Comparison of ENCODE assay signal across 8 cellular contexts in genomic region chr5:91162534-91163381, GRCh38.
A peak's percentile ranks its signal among the peaks of the same experiment; 100 is the strongest.
DNase-seq lines count a peak whose midpoint lies in the region; ATAC-seq and TF ChIP-seq lines count a peak whose summit lies in the region.

No MANE protein-coding gene starts in this region.

- H3K36me3 ChIP-seq in MM.1S (replicated peaks; ENCODE audit: insufficient read depth, low read length), result no peaks in the 10 kb centered on the region
- no peaks in the 10 kb centered on the region for H3K36me3 ChIP-seq in subcutaneous abdominal adipose tissue (ENCODE audit: control insufficient read depth in 5 of 5, insufficient read depth in 5 of 5, low read length in 5 of 5)

- no peaks in the 10 kb centered on the region for H3K9me2 ChIP-seq in MM.1S (replicated peaks; ENCODE audit: insufficient read depth, low read length)

- peak; percentile 99 for ATAC-seq in esophagus mucosa

- CTCF ChIA-PET in activated CD4-positive, alpha-beta memory T cell treated with anti-CD3 and anti-CD28 coated beads for 36 hours (lab: Charles Lee), result interaction anchor here (0.6 to 1.7 kb wide), 3 partner anchors 218 to 222 kb away, joined by 3 to 10 read pairs (median 4); no protein-coding TSS in a partner anchor

- H3K9me3 ChIP-seq in MM.1S (replicated peaks; ENCODE audit: insufficient read depth, low read length), result no peaks in the 10 kb centered on the region
- no peaks in the 10 kb centered on the region for H3K9me3 ChIP-seq in subcutaneous abdominal adipose tissue (ENCODE audit: control insufficient read depth in 5 of 5, low read length in 5 of 5)

- H2AFZ ChIP-seq in MM.1S (ENCODE audit: low read length), result no peak overlapping the region

- no peaks in the 10 kb centered on the region for H3K79me2 ChIP-seq in MM.1S (ENCODE audit: low read length)

- H3K4me3 ChIP-seq in MM.1S (ENCODE audit: low read length) (no peak overlapping the region), subcutaneous abdominal adipose tissue (ENCODE audit: low read depth in 1 of 5, low read length in 5 of 5) (no peak overlapping the region)

- H3K27me3 Mint-ChIP-seq in activated CD4-positive, alpha-beta memory T cell treated with anti-CD3 and anti-CD28 coated beads for 36 hours, result no peaks in the 10 kb centered on the region
- H3K27me3 Mint-ChIP-seq in neural crest cell (ENCODE audit: low read depth), result no peaks in the 10 kb centered on the region

- H3K4me3 Mint-ChIP-seq in activated CD4-positive, alpha-beta memory T cell treated with anti-CD3 and anti-CD28 coated beads for 36 hours, result no peak overlapping the region
- H3K4me3 Mint-ChIP-seq in neural crest cell, result peak overlapping the region; percentile 36

- POLR2A ChIA-PET in activated CD4-positive, alpha-beta memory T cell treated with anti-CD3 and anti-CD28 coated beads for 36 hours (lab: Charles Lee), result interaction anchor here (1.3 kb wide), 1 partner anchor 218 kb away, joined by 8 read pairs; no protein-coding TSS in a partner anchor

- no peaks in the 10 kb centered on the region for H3K9me3 Mint-ChIP-seq in activated CD4-positive, alpha-beta memory T cell treated with anti-CD3 and anti-CD28 coated beads for 36 hours
- H3K9me3 Mint-ChIP-seq in neural crest cell, result peaks cover 2% of the 10 kb centered on the region

- peak overlapping the region; percentile 18; the same call in 1 of the 2 replicates for H3K4me2 ChIP-seq in MM.1S (ENCODE audit: low read depth, low read length)

- no peaks in the 10 kb centered on the region for H3K27me3 ChIP-seq in MM.1S (replicated peaks; ENCODE audit: insufficient read depth, low read length)
- H3K27me3 ChIP-seq in subcutaneous abdominal adipose tissue (ENCODE audit: control insufficient read depth in 5 of 5, insufficient read depth in 4 of 5, low read length in 5 of 5), result no peaks in the 10 kb centered on the region

- no peak overlapping the region for H3K9ac ChIP-seq in MM.1S (ENCODE audit: low read length)
- H3K9ac ChIP-seq in subcutaneous abdominal adipose tissue (ENCODE audit: low read length in 5 of 5), result no peak overlapping the region

- no peaks in the 10 kb centered on the region for H4K20me1 ChIP-seq in MM.1S (ENCODE audit: insufficient read depth, low read length)

- intact Hi-C loops in activated CD4-positive, alpha-beta memory T cell treated with anti-CD3 and anti-CD28 coated beads for 36 hours (cut with micrococcal nuclease), result loop anchor here (1.0 to 5.0 kb wide), 6 partner anchors 8 to 290 kb away; partner anchors contain the start of gene ARRDC3

- no peak overlapping the region for H3K27ac ChIP-seq in MM.1S (ENCODE audit: low read length)
- H3K27ac ChIP-seq in subcutaneous abdominal adipose tissue (ENCODE audit: low read depth, low read length), result peak overlapping the region; percentile 20

- H3K36me3 Mint-ChIP-seq in activated CD4-positive, alpha-beta memory T cell treated with anti-CD3 and anti-CD28 coated beads for 36 hours, result no peaks in the 10 kb centered on the region
- peaks cover 3% of the 10 kb centered on the region for H3K36me3 Mint-ChIP-seq in neural crest cell (ENCODE audit: low read depth)

- DNase-seq in GDM1 (lab: John Stamatoyannopoulos, UW) (peak; percentile 79), H4 (ENCODE audit: low spot score) (peak; percentile 79), MM.1S (peak; percentile 84), neural crest cell (ENCODE audit: low read depth, low spot score) (no peak), NCI-H2171 (lab: John Stamatoyannopoulos, UW) (no peak)
- DNase-seq in activated CD4-positive, alpha-beta memory T cell treated with anti-CD3 and anti-CD28 coated beads for 36 hours, result peak; percentile 86

- peak overlapping the region; percentile 67 for H3K27ac Mint-ChIP-seq in activated CD4-positive, alpha-beta memory T cell treated with anti-CD3 and anti-CD28 coated beads for 36 hours
- peak overlapping the region; percentile 75 for H3K27ac Mint-ChIP-seq in neural crest cell (ENCODE audit: unreplicated experiment)

- peaks cover 15% of the 10 kb centered on the region for H3K4me1 ChIP-seq in MM.1S (ENCODE audit: low read length)
- peaks cover 2 to 19% (median 9%) of the 10 kb centered on the region in 5 donors for H3K4me1 ChIP-seq in subcutaneous abdominal adipose tissue (ENCODE audit: control insufficient read depth in 5 of 5, insufficient read depth in 5 of 5, low read length in 5 of 5)

- H3K4me1 Mint-ChIP-seq in activated CD4-positive, alpha-beta memory T cell treated with anti-CD3 and anti-CD28 coated beads for 36 hours (ENCODE audit: low read depth), result peaks cover 19% of the 10 kb centered on the region
- peaks cover 33% of the 10 kb centered on the region for H3K4me1 Mint-ChIP-seq in neural crest cell

- H3F3A ChIP-seq in MM.1S (ENCODE audit: insufficient read depth, low read length), result peaks cover 10% of the 10 kb centered on the region; the same call in 1 of the 2 replicates

- TF ChIP-seq CTCF in MM.1S (IDR thresholded peaks at IDR 0.05; ENCODE audit: low read length) (no peak), neural crest cell (conservative IDR thresholded peaks at IDR 0.05) (no peak)

Comparison
In these comparisons a context has a peak if more than half of its experiments do, and no peak if none do; other contexts are left out.
1. DNase-seq: peak in GDM1 (single experiment), H4 (single experiment), MM.1S (single experiment) and activated CD4-positive, alpha-beta memory T cell treated with anti-CD3 and anti-CD28 coated beads for 36 hours (single experiment); none in neural crest cell (single experiment) and NCI-H2171 (single experiment).